ENCODE assay signal across 10 cellular contexts in genomic region chr18:26386002-26386401, GRCh38.
DNase-seq lines count a peak whose midpoint lies in the region; ATAC-seq and TF ChIP-seq lines count a peak whose summit lies in the region.
"Had no signal": no experiment of that assay in that cellular context is flagged by ENCODE, and none has a peak within 500 bp of the region (broad histone marks: within the 10 kb centered on the region; RNA-seq: fewer than 3 reads in every experiment).

No MANE protein-coding gene starts in this region.

- H3K9me3 Mint-ChIP-seq in MCF 10A (ENCODE audit: unreplicated experiment) (no peaks in the 10 kb centered on the region), natural killer cell (no peaks in the 10 kb centered on the region)

- BruUV-seq in MCF 10A (replicated peaks; lab: Mats Ljungman, UMichigan), result no TSS peak

- TF ChIP-seq CTCF in MCF 10A (IDR thresholded peaks at IDR 0.05; ENCODE audit: unreplicated experiment), result no peak
- no peak for TF ChIP-seq CTCF in lower leg skin (IDR thresholded peaks at IDR 0.05)
- no peak for TF ChIP-seq CTCF in natural killer cell (IDR thresholded peaks at IDR 0.05)

- ATAC-seq in natural killer cell, result no peak

- intact Hi-C loops in MCF 10A (cut with micrococcal nuclease), result loop anchor here (10.0 kb wide), 1 partner anchor 389 kb away; no protein-coding TSS in a partner anchor
- intact Hi-C loops in lower leg skin (cut with DNase I; ENCODE audit: low total_unique reads), result no loop called here
- intact Hi-C loops in natural killer cell (cut with micrococcal nuclease), result no loop called here

- TF ChIP-seq POLR2A in lower leg skin (IDR thresholded peaks at IDR 0.05), result no peak

- H3K4me1 Mint-ChIP-seq in MCF 10A (ENCODE audit: insufficient read depth, unreplicated experiment) (peaks cover 8% of the 10 kb centered on the region), natural killer cell (peaks cover 0 to 5% of the 10 kb centered on the region in 2 donors)
- H3K4me1 Mint-ChIP-seq: B cell had no signal

- no peak overlapping the region for H3K4me3 ChIP-seq in lower leg skin (ENCODE audit: low read depth, poor library complexity, severe bottlenecking)
- H3K4me3 ChIP-seq: lung had no signal

- POLR2A ChIA-PET in MCF 10A (lab: Yijun Ruan, JAX), result interaction anchor here (0.7 to 1.2 kb wide), 5 partner anchors 25 to 164 kb away, joined by 3 to 4 read pairs (median 3); no protein-coding TSS in a partner anchor

- peak; percentile 13 for DNase-seq in NCI-H2171 treated with DMSO at 0.1 percent for 48 hours (lab: John Stamatoyannopoulos, UW)
- DNase-seq in NCI-H2171 (lab: John Stamatoyannopoulos, UW), result no peak
- DNase-seq in MCF 10A (ENCODE audit: unreplicated experiment), result peak; percentile 55
- peak; percentile 86 for DNase-seq in left kidney (ENCODE audit: low read depth, low spot score)
- peak; percentile 59 for DNase-seq in superior temporal gyrus (ENCODE audit: extremely low spot score)
- no peak for DNase-seq in NCI-H2227 (lab: John Stamatoyannopoulos, UW; ENCODE audit: unreplicated experiment)
- DNase-seq in lower leg skin (ENCODE audit: low spot score in 2 of 2), result no peak
- DNase-seq in natural killer cell, result no peak

- CTCF ChIA-PET in MCF 10A (lab: Yijun Ruan, JAX), result interaction anchor here (0.6 to 1.4 kb wide), 8 partner anchors 16 to 910 kb away, joined by 3 to 4 read pairs (median 3); partner anchors contain the start of gene KCTD1

- no peak overlapping the region for H3K4me3 Mint-ChIP-seq in MCF 10A (ENCODE audit: unreplicated experiment)
- H3K4me3 Mint-ChIP-seq in natural killer cell, result no peak overlapping the region
- H3K4me3 Mint-ChIP-seq: B cell had no signal

- H3K27me3 Mint-ChIP-seq in MCF 10A (ENCODE audit: insufficient read depth, unreplicated experiment) (no peaks in the 10 kb centered on the region), natural killer cell (ENCODE audit: low read depth in 2 of 2) (peaks cover 4 to 5% of the 10 kb centered on the region in 2 donors)
- H3K27me3 Mint-ChIP-seq: B cell had no signal

- H3K36me3 Mint-ChIP-seq in MCF 10A (ENCODE audit: insufficient read depth, unreplicated experiment) (peaks cover 8% of the 10 kb centered on the region), natural killer cell (no peaks in the 10 kb centered on the region)

- H3K27ac Mint-ChIP-seq in MCF 10A (ENCODE audit: low read depth, unreplicated experiment) (no peak overlapping the region), natural killer cell (no peak overlapping the region)
- H3K27ac Mint-ChIP-seq: B cell had no signal

Comparison
In these comparisons a context has a peak if more than half of its experiments do, and no peak if none do; other contexts are left out.
1. DNase-seq: peak in NCI-H2171 treated with DMSO at 0.1 percent for 48 hours (single experiment), MCF 10A (single experiment), left kidney (single experiment) and superior temporal gyrus (single experiment); none in NCI-H2171 (single experiment), NCI-H2227 (single experiment), lower leg skin (0 of 2) and natural killer cell (single experiment).